In the genomic region with DNA sequence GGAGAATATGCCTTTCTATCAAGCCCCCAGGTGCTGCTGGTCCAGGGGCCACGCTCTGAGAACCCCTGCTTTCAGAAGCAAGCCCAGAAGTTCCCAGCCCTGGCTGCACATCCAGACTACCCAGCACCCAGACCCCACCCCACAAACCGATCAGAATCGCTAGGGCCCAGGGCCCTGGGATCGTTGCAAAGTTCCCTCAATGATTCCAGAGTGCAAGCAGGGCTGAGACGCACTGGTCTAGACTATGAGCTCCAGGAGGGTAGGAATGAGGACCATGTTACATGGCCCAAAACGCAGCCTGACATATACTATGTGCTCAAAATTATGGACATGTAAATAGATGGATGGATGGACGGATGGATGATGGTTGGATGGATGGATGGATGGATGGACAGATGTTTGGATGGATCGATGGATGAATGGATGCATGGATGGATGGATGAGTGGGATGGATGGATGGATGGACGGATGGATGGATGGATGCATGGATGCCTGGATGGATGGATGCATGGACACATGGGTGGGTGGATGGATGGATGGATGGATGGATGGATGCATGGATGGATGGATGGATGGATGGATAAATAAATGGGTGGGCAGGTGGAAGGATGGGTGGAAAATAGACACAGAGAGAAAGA, we compare ENCODE assay signal across 28 cellular contexts.
DNase-seq lines count a peak whose midpoint lies in the region; ATAC-seq, FAIRE-seq and TF ChIP-seq lines count a peak whose summit lies in the region.
"Had no signal": no experiment of that assay in that cellular context is flagged by ENCODE, and none has a peak within 500 bp of the region (broad histone marks: within the 10 kb centered on the region; RNA-seq: fewer than 3 reads in every experiment).

No MANE protein-coding gene starts in this region.

- no peaks in the 10 kb centered on the region for H3K27me3 ChIP-seq in osteoblast (ENCODE audit: insufficient read depth, low read length)
- H3K27me3 ChIP-seq: BLaER1 treated with 17β-estradiol and CSF1 and Interleukin-3, amounts not matched to agents 10 nM and 100 nM; testis had no signal

- H2AFZ ChIP-seq in osteoblast (ENCODE audit: low read length), result no peak overlapping the region

- H3K27me3 Mint-ChIP-seq in activated T-helper 1 cell treated with anti-CD3 and anti-CD28 coated beads, Interleukin-12 subunit alpha, Interleukin-12 subunit beta, Interleukin-2, Interleukin-4 antibody, amounts not matched to agents 30 ng/mL and 10 ng/mL and 1 ng/mL, durations not matched to agents 14 hours and 24 hours and 36 hours (ENCODE audit: insufficient read depth), result no peaks in the 10 kb centered on the region
- peaks cover 37 to 62% (median 44%) of the 10 kb centered on the region in 3 donors for H3K27me3 Mint-ChIP-seq in immature natural killer cell (ENCODE audit: low read depth in 3 of 3)

- H3K27ac ChIP-seq in osteoblast (ENCODE audit: low read depth, low read length), result no peak overlapping the region
- H3K27ac ChIP-seq: left ventricle myocardium inferior, psoas muscle, testis had no signal

- H3K36me3 ChIP-seq in osteoblast (ENCODE audit: insufficient read depth, low read length), result no peaks in the 10 kb centered on the region

- peak overlapping the region; percentile 37 for H3K27ac Mint-ChIP-seq in activated T-helper 1 cell treated with anti-CD3 and anti-CD28 coated beads, Interleukin-12 subunit alpha, Interleukin-12 subunit beta, Interleukin-2, Interleukin-4 antibody, amounts not matched to agents 30 ng/mL and 10 ng/mL and 1 ng/mL, durations not matched to agents 14 hours and 24 hours and 36 hours
- H3K27ac Mint-ChIP-seq in immature natural killer cell, result peak overlapping the region; percentile 0 to 81 (median 47)
- H3K27ac Mint-ChIP-seq: activated naive CD4-positive, alpha-beta T cell treated with anti-CD3 and anti-CD28 coated beads for 36 hours; T-helper 2 cell treated with Interferon-gamma antibody and Interleukin-4, amounts not matched to agents 5 μg/mL and 100 μg/mL, for 36 hours had no signal

- no peak overlapping the region for H3K4me3 Mint-ChIP-seq in activated T-helper 1 cell treated with anti-CD3 and anti-CD28 coated beads, Interleukin-12 subunit alpha, Interleukin-12 subunit beta, Interleukin-2, Interleukin-4 antibody, amounts not matched to agents 30 ng/mL and 10 ng/mL and 1 ng/mL, durations not matched to agents 14 hours and 24 hours and 36 hours
- no peak overlapping the region for H3K4me3 Mint-ChIP-seq in immature natural killer cell
- H3K4me3 Mint-ChIP-seq: activated naive CD4-positive, alpha-beta T cell treated with anti-CD3 and anti-CD28 coated beads for 36 hours; activated T-cell treated with anti-CD3 and anti-CD28 coated beads, Interleukin-2, amount 50 U/mL, for 4 hours; H9; T-helper 2 cell treated with Interferon-gamma antibody and Interleukin-4, amounts not matched to agents 5 μg/mL and 100 μg/mL, for 36 hours had no signal

- peaks cover 38% of the 10 kb centered on the region for H3K36me3 Mint-ChIP-seq in activated T-helper 1 cell treated with anti-CD3 and anti-CD28 coated beads, Interleukin-12 subunit alpha, Interleukin-12 subunit beta, Interleukin-2, Interleukin-4 antibody, amounts not matched to agents 30 ng/mL and 10 ng/mL and 1 ng/mL, durations not matched to agents 14 hours and 24 hours and 36 hours (ENCODE audit: low read depth)
- peaks cover 19 to 44% (median 29%) of the 10 kb centered on the region in 3 donors for H3K36me3 Mint-ChIP-seq in immature natural killer cell

- peaks cover 6% of the 10 kb centered on the region for H3K4me1 ChIP-seq in osteoblast (ENCODE audit: insufficient read depth, low read length)
- H3K4me1 ChIP-seq: left ventricle myocardium inferior, psoas muscle, testis had no signal

- intact Hi-C loops in activated T-helper 1 cell treated with anti-CD3 and anti-CD28 coated beads, Interleukin-12 subunit alpha, Interleukin-12 subunit beta, Interleukin-2, Interleukin-4 antibody, amounts not matched to agents 30 ng/mL and 10 ng/mL and 1 ng/mL, durations not matched to agents 14 hours and 24 hours and 36 hours (cut with micrococcal nuclease), result no loop called here

- H3K4me1 Mint-ChIP-seq in activated T-helper 1 cell treated with anti-CD3 and anti-CD28 coated beads, Interleukin-12 subunit alpha, Interleukin-12 subunit beta, Interleukin-2, Interleukin-4 antibody, amounts not matched to agents 30 ng/mL and 10 ng/mL and 1 ng/mL, durations not matched to agents 14 hours and 24 hours and 36 hours (ENCODE audit: low read depth), result peaks cover 11% of the 10 kb centered on the region
- peaks cover 34 to 41% of the 10 kb centered on the region in 2 donors for H3K4me1 Mint-ChIP-seq in immature natural killer cell

- H4K20me1 ChIP-seq in osteoblast (ENCODE audit: insufficient read depth, low read length), result peaks cover 9% of the 10 kb centered on the region

- no peak for TF ChIP-seq CTCF in osteoblast (IDR thresholded peaks at IDR 0.05; ENCODE audit: extremely low read depth, low read depth, low read length)

- DNase-seq in HTR-8/SVneo (ENCODE audit: insufficient read length, low spot score) (no peak), immature natural killer cell (no peak), osteoblast (ENCODE audit: insufficient read length, low spot score, missing footprints) (peak; percentile 60), NCI-H2196 treated with DMSO at 0.1 percent for 48 hours (lab: John Stamatoyannopoulos, UW; ENCODE audit: unreplicated experiment) (no peak), NCI-H1048 (lab: John Stamatoyannopoulos, UW) (no peak), SIG-M5 (lab: John Stamatoyannopoulos, UW) (no peak)
- no peak for DNase-seq in activated T-helper 1 cell treated with anti-CD3 and anti-CD28 coated beads, Interleukin-12 subunit alpha, Interleukin-12 subunit beta, Interleukin-2, Interleukin-4 antibody, amounts not matched to agents 30 ng/mL and 10 ng/mL and 1 ng/mL, durations not matched to agents 14 hours and 24 hours and 36 hours (ENCODE audit: low spot score)
- DNase-seq: activated naive CD4-positive, alpha-beta T cell treated with anti-CD3 and anti-CD28 coated beads for 36 hours; activated T-cell treated with anti-CD3 and anti-CD28 coated beads, Interleukin-2, amount 50 U/mL, for 4 hours; amygdala; H9; Karpas-422; left ventricle myocardium inferior; NCI-H1417; NCI-H2029 treated with DMSO at 0.1 percent for 48 hours; NCI-H2227 treated with DMSO at 0.1 percent for 48 hours; occipital lobe; SHP77; stimulated activated CD4-positive, alpha-beta T cell treated with anti-CD3 and anti-CD28 coated beads, Interleukin-4, amount 100 ng/mL, for 4 hours; testis had no signal

- H3K9me3 Mint-ChIP-seq in activated T-helper 1 cell treated with anti-CD3 and anti-CD28 coated beads, Interleukin-12 subunit alpha, Interleukin-12 subunit beta, Interleukin-2, Interleukin-4 antibody, amounts not matched to agents 30 ng/mL and 10 ng/mL and 1 ng/mL, durations not matched to agents 14 hours and 24 hours and 36 hours, result no peaks in the 10 kb centered on the region
- H3K9me3 Mint-ChIP-seq in immature natural killer cell, result peaks cover 0 to 1% (median 0%) of the 10 kb centered on the region in 6 donors
- H3K9me3 Mint-ChIP-seq: activated naive CD4-positive, alpha-beta T cell treated with anti-CD3 and anti-CD28 coated beads for 36 hours; activated T-cell treated with anti-CD3 and anti-CD28 coated beads, Interleukin-2, amount 50 U/mL, for 4 hours; H9; T-helper 2 cell treated with Interferon-gamma antibody and Interleukin-4, amounts not matched to agents 5 μg/mL and 100 μg/mL, for 36 hours had no signal

- H3K79me2 ChIP-seq in osteoblast (ENCODE audit: insufficient read depth, low read length), result no peaks in the 10 kb centered on the region

- H3K9me3 ChIP-seq in osteoblast (ENCODE audit: low read depth, low read length), result no peaks in the 10 kb centered on the region
- H3K9me3 ChIP-seq: BLaER1 treated with 17β-estradiol and CSF1 and Interleukin-3, amounts not matched to agents 10 nM and 100 nM; left ventricle myocardium inferior; psoas muscle; testis had no signal

- no peak overlapping the region for H3K4me2 ChIP-seq in osteoblast (ENCODE audit: insufficient read depth, low read length)

- FAIRE-seq in HTR-8/SVneo (lab: Jason Lieb, UNC), result peak; percentile 97
- FAIRE-seq: colon, GM12878, islet of Langerhans had no signal

- no peak overlapping the region for H3K4me3 ChIP-seq in osteoblast (ENCODE audit: insufficient read depth, low read length)
- H3K4me3 ChIP-seq: BLaER1 treated with 17β-estradiol and CSF1 and Interleukin-3, amounts not matched to agents 10 nM and 100 nM; GM12878; left ventricle myocardium inferior; psoas muscle; testis had no signal

- ATAC-seq in GM19397 (IDR thresholded peaks at IDR 0.05; ENCODE audit: unreplicated experiment), result no peak
- ATAC-seq: activated T-cell treated with anti-CD3 and anti-CD28 coated beads, Interleukin-2, amount 50 U/mL, for 4 hours; GM12878; Panc1; psoas muscle had no signal
